ENCODE assay signal across 8 cellular contexts in the genomic region with DNA sequence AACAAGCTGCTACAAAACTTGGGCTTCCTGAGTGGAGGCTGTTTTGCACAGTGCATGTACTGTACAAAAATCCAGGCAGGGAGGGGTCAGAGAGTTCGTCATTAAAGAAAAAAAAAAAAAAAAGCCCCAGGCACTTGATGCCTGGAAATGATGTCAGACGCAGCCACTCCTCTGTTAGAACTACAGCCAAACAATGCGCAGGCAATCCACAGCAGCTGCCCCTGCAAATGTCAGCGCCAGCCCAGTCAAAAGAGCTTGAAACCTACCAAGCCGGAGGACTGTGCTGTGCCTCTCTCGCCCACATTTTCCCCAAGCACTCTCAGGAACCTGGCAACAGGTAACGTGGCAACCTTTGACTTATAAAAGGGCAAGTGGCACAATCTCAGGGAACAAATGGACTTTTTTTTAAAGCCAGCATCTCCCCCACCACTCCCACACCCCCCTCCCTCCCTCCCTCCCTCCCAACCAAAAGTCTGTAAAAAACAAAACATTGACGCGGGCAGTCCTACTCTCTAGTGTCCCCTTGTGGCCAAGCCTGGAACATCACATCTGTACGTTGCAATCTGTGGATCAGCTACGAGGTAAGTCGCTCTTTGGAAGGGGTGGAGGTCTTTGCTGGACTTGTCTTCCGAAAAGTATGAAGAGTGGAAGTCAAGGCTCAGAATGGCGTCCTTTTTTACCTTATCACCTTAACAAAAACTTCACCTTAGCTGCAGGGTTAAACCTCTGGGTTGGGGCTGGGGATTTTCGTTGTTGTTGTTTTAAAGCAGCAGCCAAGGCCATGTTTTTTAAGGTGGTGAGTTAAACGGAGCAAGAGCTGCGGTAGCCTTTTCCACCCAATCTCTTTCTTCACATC.
DNase-seq lines count a peak whose midpoint lies in the region; ATAC-seq and TF ChIP-seq lines count a peak whose summit lies in the region.

No MANE protein-coding gene starts in this region.

- DNase-seq in GM13977 (ENCODE audit: low spot score) (peak; percentile 67), NCI-H1436 treated with DMSO at 0.1 percent for 48 hours (lab: John Stamatoyannopoulos, UW) (peak; percentile 84), T-helper 1 cell (peak; percentile 74 to 96 (median 83)), amniotic stem cell (lab: John Stamatoyannopoulos, UW) (peak; percentile 86), left ventricle myocardium superior (peak; percentile 83), pulmonary artery endothelial cell (ENCODE audit: low read depth, low spot score) (peak; percentile 93), uterus (peak; percentile 88 to 93)

- peak overlapping the region; percentile 95 to 98 for H3K27ac ChIP-seq in uterus

- peak; percentile 28 to 53 for TF ChIP-seq POLR2A in uterus (IDR thresholded peaks at IDR 0.05)

- no peaks in the 10 kb centered on the region for H3K36me3 ChIP-seq in uterus

- ATAC-seq in HG02852 (IDR thresholded peaks at IDR 0.05; ENCODE audit: unreplicated experiment) (peak; percentile 53), left ventricle myocardium superior (peak; percentile 85)

- H3K27me3 ChIP-seq in uterus, result no peaks in the 10 kb centered on the region

- H3K4me1 ChIP-seq in uterus, result peaks cover 9 to 23% of the 10 kb centered on the region in 2 donors

- H3K9me3 ChIP-seq in uterus, result no peaks in the 10 kb centered on the region

- in situ Hi-C loops in GM13977 (cut with MboI; ENCODE audit: low pct_unique_long_range_greater_than_20kb, low sequenced_read_pairs, unreplicated experiment), result loop anchor here (10.0 to 25.0 kb wide), 2 partner anchors 71 to 132 kb away; a partner anchor contains a TSS

- intact Hi-C loops in left ventricle myocardium superior (cut with micrococcal nuclease) (loop anchor here (5.0 to 10.0 kb wide), 2 partner anchors 137 to 319 kb away; no protein-coding TSS in a partner anchor), uterus (cut with DNase I; ENCODE audit: low total_unique reads) (loop anchor here (10.0 kb wide), 1 partner anchor 139 kb away; a partner anchor contains a TSS)

- TF ChIP-seq CTCF in GM13977 (IDR thresholded peaks at IDR 0.05; ENCODE audit: extremely low read depth, insufficient read depth, missing control alignments), result peak; percentile 90
- peak; percentile 86 to 97 (median 92) for TF ChIP-seq CTCF in uterus (IDR thresholded peaks at IDR 0.05)

- H3K4me3 ChIP-seq in uterus, result peak overlapping the region; percentile 30 to 48

Comparison
In these comparisons a context has a peak if more than half of its experiments do, and no peak if none do; other contexts are left out.
1. Peak in every context shown above with its lines: DNase-seq, ATAC-seq, H3K4me3 ChIP-seq and H3K27ac ChIP-seq.